Comparison of ENCODE assay signal across 8 cellular contexts in genomic region chr9:109098221-109098959, GRCh38. TPM values are rescaled to one million over a fixed set of nuclear protein-coding genes. Genes with fewer than 3 reads are reported as not detected.
DNase-seq lines count a peak whose midpoint lies in the region; ATAC-seq and TF ChIP-seq lines count a peak whose summit lies in the region.

No MANE protein-coding gene starts in this region.

- H3K56ac ChIP-seq in IMR-90 (ENCODE audit: extremely low read depth, insufficient read depth, low read length) = peak overlapping the region; percentile 40; the same call in 1 of the 2 replicates

- no peak overlapping the region for H2AFZ ChIP-seq in IMR-90 (replicated peaks; ENCODE audit: low read length, poor library complexity)

- H3K4me1 ChIP-seq in IMR-90 (ENCODE audit: control insufficient read depth, insufficient read depth, low read length) (peaks cover 18% of the 10 kb centered on the region), iPS-18a (ENCODE audit: control insufficient read depth, low read depth, low read length) (peaks cover 20% of the 10 kb centered on the region), subcutaneous abdominal adipose tissue (ENCODE audit: control insufficient read depth in 5 of 5, insufficient read depth in 5 of 5, low read length in 5 of 5) (peaks cover 6 to 44% (median 26%) of the 10 kb centered on the region in 5 donors)

- H3K36me3 ChIP-seq in IMR-90 (ENCODE audit: control insufficient read depth, insufficient read depth, low read length) = peaks cover 3% of the 10 kb centered on the region
- peaks cover 23% of the 10 kb centered on the region for H3K36me3 ChIP-seq in iPS-18a (ENCODE audit: control insufficient read depth, low read depth, low read length)
- H3K36me3 ChIP-seq in subcutaneous abdominal adipose tissue (ENCODE audit: control insufficient read depth in 5 of 5, insufficient read depth in 5 of 5, low read length in 5 of 5) = peaks cover 5 to 15% (median 7%) of the 10 kb centered on the region in 5 donors

- intact Hi-C loops in IMR-90 (cut with micrococcal nuclease) = no loop called here

- no peak overlapping the region for H3K4me3 ChIP-seq in IMR-90 (ENCODE audit: insufficient read depth, low read depth, low read length)
- H3K4me3 ChIP-seq in iPS-18a (ENCODE audit: low read length) = no peak overlapping the region
- H3K4me3 ChIP-seq in subcutaneous abdominal adipose tissue (ENCODE audit: low read depth in 1 of 5, low read length in 5 of 5) = no peak overlapping the region

- H2BK15ac ChIP-seq in IMR-90 (ENCODE audit: low read depth, low read length) = peak overlapping the region; percentile 7; the same call in 2 of the 3 replicates

- peak overlapping the region; percentile 8; the same call in 1 of the 2 replicates for H3K18ac ChIP-seq in IMR-90 (ENCODE audit: low read depth, low read length)

- dilution Hi-C loops in IMR-90 (cut with HindIII; ENCODE audit: low sequenced_read_pairs, unreplicated experiment) = no loop called here

- H4K5ac ChIP-seq in IMR-90 (ENCODE audit: low read depth, low read length) = 0 out of 2 replicates have a peak overlapping the region, but pooled peaks have one; percentile 12

- CTCF ChIA-PET in IMR-90 (lab: Yijun Ruan, JAX) = interaction anchor here (0.6 kb wide), 1 partner anchor 8 kb away, joined by 3 read pairs; no protein-coding TSS in a partner anchor

- BruUV-seq in IMR-90 (replicated peaks; lab: Mats Ljungman, UMichigan) = no TSS peak

- peak overlapping the region; percentile 46; the same call in 1 of the 2 replicates for H3K4ac ChIP-seq in IMR-90 (ENCODE audit: low read depth, low read length)

- H3K23ac ChIP-seq in IMR-90 (ENCODE audit: low read depth, low read length) = 0 out of 2 replicates have a peak overlapping the region, but pooled peaks have one; percentile 28

- peaks cover 47 to 82% of the 10 kb centered on the region in 2 experiments for H3K79me1 ChIP-seq in IMR-90 (ENCODE audit: low read depth in 1 of 2, low read length in 2 of 2)

- POLR2A ChIA-PET in IMR-90 (lab: Charles Lee; ENCODE audit: unreplicated experiment) = no interaction called here

- H2AK9ac ChIP-seq in IMR-90 (replicated peaks; ENCODE audit: low read depth, low read length, poor library complexity) = no peak overlapping the region

- H2BK120ac ChIP-seq in IMR-90 (ENCODE audit: low read depth, low read length) = peak overlapping the region; percentile 31; the same call in 1 of the 2 replicates

- peak overlapping the region; percentile 62 for H2BK5ac ChIP-seq in IMR-90 (ENCODE audit: low read depth, low read length, poor library complexity, severe bottlenecking)

- H4K8ac ChIP-seq in IMR-90 (ENCODE audit: low read depth in 2 of 2, low read length in 2 of 2) = peak overlapping the region in 1 of 2 experiments; percentile 22; a peak in 2 of 4 replicates

- H3K4me2 ChIP-seq in IMR-90 (ENCODE audit: low read depth, low read length) = peak overlapping the region; percentile 24

- H3K14ac ChIP-seq in IMR-90 (replicated peaks; ENCODE audit: low read depth, low read length) = no peak overlapping the region

- H3K27ac ChIP-seq in IMR-90 (ENCODE audit: insufficient read depth, low read length) (peak overlapping the region; percentile 70; the same call in 1 of the 2 replicates), iPS-18a (ENCODE audit: low read length) (peak overlapping the region; percentile 3), subcutaneous abdominal adipose tissue (ENCODE audit: low read depth, low read length) (peak overlapping the region; percentile 50)

- in situ Hi-C loops in IMR-90 (cut with MboI; ENCODE audit: low sequenced_read_pairs) = no loop called here

- ATAC-seq in IMR-90 (ENCODE audit: low read depth) = peak; percentile 70

- no CpG with 5 or more reads among the region's 3 CpGs for WGBS in IMR-90 (ENCODE audit: extremely low coverage in 2 of 2, insufficient read length in 1 of 2), 2 experiments

- no peak for TF ChIP-seq POLR2A in IMR-90 (IDR thresholded peaks at IDR 0.05; ENCODE audit: low read depth, low read length)

- peak; percentile 37 for TF ChIP-seq RAD21 in IMR-90 (IDR thresholded peaks at IDR 0.05; ENCODE audit: low read length)

- DNase-seq in EH (ENCODE audit: low read depth) (peak; percentile 88), IMR-90 (peak; percentile 65), amniotic epithelial cell (ENCODE audit: low read depth) (peak; percentile 90), NCI-H524 treated with DMSO at 0.1 percent for 48 hours (lab: John Stamatoyannopoulos, UW) (no peak), NCI-H748 (lab: John Stamatoyannopoulos, UW; ENCODE audit: unreplicated experiment) (no peak)
- no peak for DNase-seq in stimulated activated naive CD4-positive, alpha-beta T cell (lab: John Stamatoyannopoulos, UW)

- H3K9ac ChIP-seq in IMR-90 (ENCODE audit: low read depth, low read length) (no peak overlapping the region), iPS-18a (ENCODE audit: low read length) (no peak overlapping the region), subcutaneous abdominal adipose tissue (ENCODE audit: low read length in 5 of 5) (peak overlapping the region in 2 of 5 donors; percentile 17 to 57)

- TF ChIP-seq CTCF in IMR-90 (conservative IDR thresholded peaks at IDR 0.05; ENCODE audit: low read depth, low read length) = peak; percentile 39

- H3K9me1 ChIP-seq in IMR-90 (ENCODE audit: insufficient read depth, low read length) = peaks cover 21% of the 10 kb centered on the region

- H4K91ac ChIP-seq in IMR-90 (ENCODE audit: insufficient read depth, low read depth, low read length) = no peak overlapping the region

- H3K9me3 ChIP-seq in IMR-90 (ENCODE audit: control insufficient read depth, insufficient read depth, low read length) (no peaks in the 10 kb centered on the region), iPS-18a (ENCODE audit: control insufficient read depth, low read depth, low read length) (no peaks in the 10 kb centered on the region), subcutaneous abdominal adipose tissue (ENCODE audit: control insufficient read depth in 5 of 5, low read length in 5 of 5) (no peaks in the 10 kb centered on the region)

- H3K27me3 ChIP-seq in IMR-90 (ENCODE audit: control insufficient read depth, insufficient read depth, low read length) (no peaks in the 10 kb centered on the region), iPS-18a (ENCODE audit: control insufficient read depth, insufficient read depth, low read length) (no peaks in the 10 kb centered on the region), subcutaneous abdominal adipose tissue (ENCODE audit: control insufficient read depth in 5 of 5, insufficient read depth in 4 of 5, low read length in 5 of 5) (no peaks in the 10 kb centered on the region)

- peak overlapping the region; percentile 15; the same call in 1 of the 2 replicates for H2BK20ac ChIP-seq in IMR-90 (ENCODE audit: low read depth, low read length)

- peaks cover 27% of the 10 kb centered on the region for H4K20me1 ChIP-seq in IMR-90 (ENCODE audit: insufficient read depth, low read length)

- no peak overlapping the region for H2AK5ac ChIP-seq in IMR-90 (ENCODE audit: low read depth, low read length)

TF ChIP-seq in IMR-90, 13 proteins besides CTCF, POLR2A, EP300 and RAD21:
- peak; percentile 40; the same call in 1 of the 2 replicates for TF ChIP-seq SMC3 (IDR thresholded peaks at IDR 0.05; ENCODE audit: low read depth, low read length)
- TF ChIP-seq, protein P1, sequence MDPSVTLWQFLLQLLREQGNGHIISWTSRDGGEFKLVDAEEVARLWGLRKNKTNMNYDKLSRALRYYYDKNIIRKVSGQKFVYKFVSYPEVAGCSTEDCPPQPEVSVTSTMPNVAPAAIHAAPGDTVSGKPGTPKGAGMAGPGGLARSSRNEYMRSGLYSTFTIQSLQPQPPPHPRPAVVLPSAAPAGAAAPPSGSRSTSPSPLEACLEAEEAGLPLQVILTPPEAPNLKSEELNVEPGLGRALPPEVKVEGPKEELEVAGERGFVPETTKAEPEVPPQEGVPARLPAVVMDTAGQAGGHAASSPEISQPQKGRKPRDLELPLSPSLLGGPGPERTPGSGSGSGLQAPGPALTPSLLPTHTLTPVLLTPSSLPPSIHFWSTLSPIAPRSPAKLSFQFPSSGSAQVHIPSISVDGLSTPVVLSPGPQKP (IDR thresholded peaks at IDR 0.05; ENCODE audit: borderline replicate concordance, low read depth, low read length) = no peak
- TF ChIP-seq NFE2L2 (IDR thresholded peaks at IDR 0.05; ENCODE audit: low read depth, low read length) = peak; percentile 99
- peak; percentile 89 for TF ChIP-seq MAFK (IDR thresholded peaks at IDR 0.05; ENCODE audit: low read depth, low read length)
- TF ChIP-seq MAZ (IDR thresholded peaks at IDR 0.05; ENCODE audit: borderline replicate concordance, low read depth, low read length) = no peak
- no peak for TF ChIP-seq RCOR1 (IDR thresholded peaks at IDR 0.05; ENCODE audit: insufficient replicate concordance, low read length)

RNA-seq across cellular contexts. Expression of gene TMEM245, which starts 21.4 kb away (rescaled TPM):
- total RNA-seq in IMR-90 (2012; rRNA removed) = 51.7 and 57.9 TPM in 2 replicates
- 21.0 and 24.8 TPM in 2 replicates for polyA plus RNA-seq in IMR-90 (2012; rRNA removed)
- 11.7 and 26.8 TPM in 2 replicates for polyA plus RNA-seq in IMR-90 (2012; cell fraction: cytosol; rRNA removed)
- polyA plus RNA-seq in IMR-90 (2012; cell fraction: nucleus; rRNA removed; ENCODE audit: low replicate concordance) = 4.9 and 24.1 TPM in 2 replicates

Comparison
In these comparisons a context has a peak if more than half of its experiments do, and no peak if none do; other contexts are left out.
1. DNase-seq: peak in EH (single experiment), IMR-90 (single experiment) and amniotic epithelial cell (single experiment); none in stimulated activated naive CD4-positive, alpha-beta T cell (0 of 6), NCI-H524 treated with DMSO at 0.1 percent for 48 hours (single experiment) and NCI-H748 (single experiment).
2. H3K27ac ChIP-seq: peak in every context shown above with its lines; median percentile 70 in IMR-90; 50 in subcutaneous abdominal adipose tissue; 3 in iPS-18a.